ENCODE assay signal across 11 cellular contexts in the genomic region with DNA sequence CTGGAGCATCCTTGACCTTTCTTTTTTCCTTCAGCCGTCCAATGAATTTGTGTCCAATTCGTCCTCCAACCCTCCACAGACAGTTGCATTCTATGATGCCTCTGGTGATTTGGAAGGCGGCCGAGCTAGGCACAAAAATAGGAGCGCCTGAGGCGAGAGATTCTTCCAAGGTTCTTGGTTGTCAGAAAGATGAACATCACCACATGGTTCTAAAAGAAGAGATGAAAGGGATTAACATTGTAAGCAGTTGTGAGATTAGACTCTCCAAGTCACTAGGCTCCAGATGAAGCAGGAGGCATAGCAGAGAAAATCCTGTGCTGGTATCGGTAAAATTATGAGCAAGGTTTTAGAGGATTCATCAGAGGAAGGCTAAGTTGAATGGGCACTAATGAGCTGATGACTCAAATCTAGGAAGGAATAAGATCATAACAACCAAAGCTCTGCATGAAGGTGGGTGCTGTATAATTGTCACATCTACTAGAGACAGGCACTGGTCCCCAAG.
DNase-seq lines count a peak whose midpoint lies in the region; TF ChIP-seq lines count a peak whose summit lies in the region.
"Had no signal": no experiment of that assay in that cellular context is flagged by ENCODE, and none has a peak within 500 bp of the region (broad histone marks: within the 10 kb centered on the region; RNA-seq: fewer than 3 reads in every experiment).

No MANE protein-coding gene starts in this region.

- no peaks in the 10 kb centered on the region for H3K4me1 ChIP-seq in colonic mucosa
- H3K4me1 ChIP-seq in muscle layer of colon (ENCODE audit: insufficient read depth, low read length) = peaks cover 82% of the 10 kb centered on the region
- H3K4me1 ChIP-seq in thyroid gland = peaks cover 69 to 81% of the 10 kb centered on the region in 2 donors

- no peak for TF ChIP-seq CTCF in colonic mucosa (IDR thresholded peaks at IDR 0.05)
- no peak for TF ChIP-seq CTCF in thyroid gland (IDR thresholded peaks at IDR 0.05)

- peak overlapping the region; percentile 86 for H3K27ac Mint-ChIP-seq in activated T-cell treated with anti-CD3 and anti-CD28 coated beads, Interleukin-2, amount 50 U/mL, for 24 hours
- H3K27ac Mint-ChIP-seq: naive thymus-derived CD4-positive, alpha-beta T cell had no signal

- H3K9ac ChIP-seq in colonic mucosa (ENCODE audit: low read depth in 2 of 2, low read length in 2 of 2) (no peak overlapping the region), muscle layer of colon (ENCODE audit: low read length) (no peak overlapping the region)

- H3K4me1 Mint-ChIP-seq in activated T-cell treated with anti-CD3 and anti-CD28 coated beads, Interleukin-2, amount 50 U/mL, for 24 hours (ENCODE audit: low read depth) = peaks cover 47% of the 10 kb centered on the region

- no peaks in the 10 kb centered on the region for H3K27me3 ChIP-seq in colonic mucosa
- no peaks in the 10 kb centered on the region for H3K27me3 ChIP-seq in muscle layer of colon (ENCODE audit: control insufficient read depth in 1 of 2, insufficient read depth in 2 of 2, low read length in 2 of 2)
- H3K27me3 ChIP-seq in thyroid gland = no peaks in the 10 kb centered on the region

- H3K36me3 Mint-ChIP-seq in activated T-cell treated with anti-CD3 and anti-CD28 coated beads, Interleukin-2, amount 50 U/mL, for 24 hours (ENCODE audit: low read depth) = no peaks in the 10 kb centered on the region
- H3K36me3 Mint-ChIP-seq: naive thymus-derived CD4-positive, alpha-beta T cell had no signal

- intact Hi-C loops in colonic mucosa (cut with DNase I) = loop anchor here (5.0 to 10.0 kb wide), 2 partner anchors 78 to 215 kb away; partner anchors contain the start of gene MAP4K3
- intact Hi-C loops in thyroid gland (cut with DNase I) = no loop called here

- TF ChIP-seq POLR2A in thyroid gland (IDR thresholded peaks at IDR 0.05) = no peak

- H3K27me3 Mint-ChIP-seq in activated T-cell treated with anti-CD3 and anti-CD28 coated beads, Interleukin-2, amount 50 U/mL, for 24 hours = no peaks in the 10 kb centered on the region
- H3K27me3 Mint-ChIP-seq: naive thymus-derived CD4-positive, alpha-beta T cell had no signal

- H3K36me3 ChIP-seq in colonic mucosa (no peaks in the 10 kb centered on the region), muscle layer of colon (ENCODE audit: insufficient read depth, low read length) (no peaks in the 10 kb centered on the region), thyroid gland (no peaks in the 10 kb centered on the region)

- no peaks in the 10 kb centered on the region for H3K9me3 Mint-ChIP-seq in activated T-cell treated with anti-CD3 and anti-CD28 coated beads, Interleukin-2, amount 50 U/mL, for 24 hours
- H3K9me3 Mint-ChIP-seq: naive thymus-derived CD4-positive, alpha-beta T cell had no signal

- H3K4me3 ChIP-seq in colonic mucosa (no peak overlapping the region), muscle layer of colon (ENCODE audit: low read depth in 1 of 2, low read length in 2 of 2) (no peak overlapping the region), thyroid gland (replicated peaks in 1 of 3) (no peak overlapping the region)

- H3K27ac ChIP-seq in colonic mucosa (peak overlapping the region; percentile 11), muscle layer of colon (ENCODE audit: low read depth, low read length) (peak overlapping the region; percentile 83), thyroid gland (peak overlapping the region; percentile 69 to 80 (median 79))

- DNase-seq in activated T-cell treated with anti-CD3 and anti-CD28 coated beads, Interleukin-2, amount 50 U/mL, for 24 hours = no peak
- no peak for DNase-seq in activated T-cell treated with anti-CD3 and anti-CD28 coated beads, Interleukin-2, amount 50 U/mL, for 1 hour
- peak; percentile 26 for DNase-seq in colonic mucosa
- no peak for DNase-seq in thyroid gland
- no peak for DNase-seq in T-helper 9 cell
- no peak for DNase-seq in NCI-H774 (lab: John Stamatoyannopoulos, UW)
- no peak for DNase-seq in DMS53 (lab: John Stamatoyannopoulos, UW)
- DNase-seq: amniotic stem cell; naive thymus-derived CD4-positive, alpha-beta T cell; NCI-H526 treated with DMSO at 0.1 percent for 48 hours had no signal

- H3K9me3 ChIP-seq in colonic mucosa = no peaks in the 10 kb centered on the region
- H3K9me3 ChIP-seq in muscle layer of colon (ENCODE audit: low read length) = no peaks in the 10 kb centered on the region
- H3K9me3 ChIP-seq in thyroid gland = no peaks in the 10 kb centered on the region

- 79 to 82% methylated on average over 7 of the region's 7 CpGs for WGBS in thyroid gland, 2 donors

- peak overlapping the region; percentile 53 for H3K4me3 Mint-ChIP-seq in activated T-cell treated with anti-CD3 and anti-CD28 coated beads, Interleukin-2, amount 50 U/mL, for 24 hours
- H3K4me3 Mint-ChIP-seq: naive thymus-derived CD4-positive, alpha-beta T cell had no signal

Comparison
In these comparisons a context has a peak if more than half of its experiments do, and no peak if none do; other contexts are left out.
1. H3K27ac ChIP-seq: peak in every context shown above with its lines; median percentile 83 in muscle layer of colon; 79 in thyroid gland; 11 in colonic mucosa.